In genomic region chr4:82241534-82241933, GRCh38 we compare ENCODE assay signal across 33 cellular contexts.
"Had no signal": no experiment of that assay in that cellular context is flagged by ENCODE, and none has a peak within 500 bp of the region (broad histone marks: within the 10 kb centered on the region; RNA-seq: fewer than 3 reads in every experiment).

No MANE protein-coding gene starts in this region.

- H3K36me3 ChIP-seq: adrenal gland, ascending aorta, brain microvascular endothelial cell, breast epithelium, cardiac muscle cell had no signal

- H3K9me3 ChIP-seq: adrenal gland, ascending aorta, body of pancreas, breast epithelium had no signal

- H3K27ac ChIP-seq: adrenal gland, ascending aorta, body of pancreas, brain microvascular endothelial cell, breast epithelium, cardiac muscle cell had no signal

- FAIRE-seq: astrocyte, bronchial epithelial cell had no signal

- DNase-seq: activated effector memory CD4-positive, alpha-beta T cell treated with anti-CD3 and anti-CD28 coated beads, Interleukin-2, amount 50 U/mL, for 16 hours; activated effector memory CD4-positive, alpha-beta T cell treated with Interleukin-2 at 50 U/mL for 16 hours; activated gamma-delta T cell; activated gamma-delta T cell treated with Interleukin-2 at 50 U/mL for 16 hours; activated naive CD4-positive, alpha-beta T cell; activated naive CD4-positive, alpha-beta T cell treated with anti-CD3 and anti-CD28 coated beads for 36 hours; activated naive CD4-positive, alpha-beta T cell treated with anti-CD3 and anti-CD28 coated beads, Interleukin-2, amount 10 ng/mL, durations not matched to agents 7 days and 5 days; activated naive CD4-positive, alpha-beta T cell treated with anti-CD3 and anti-CD28 coated beads, Interleukin-2, amount 50 U/mL, for 16 hours; activated naive CD4-positive, alpha-beta T cell treated with Interleukin-2 at 50 U/mL for 16 hours; activated naive CD8-positive, alpha-beta T cell treated with anti-CD3 and anti-CD28 coated beads for 36 hours; activated naive CD8-positive, alpha-beta T cell treated with anti-CD3 and anti-CD28 coated beads, Interleukin-2, amount 10 ng/mL, durations not matched to agents 7 days and 5 days; activated naive CD8-positive, alpha-beta T cell treated with anti-CD3 and anti-CD28 coated beads, Interleukin-2, amount 50 U/mL, for 24 hours; activated T-cell treated with anti-CD3 and anti-CD28 coated beads, Interleukin-2, amount 50 U/mL, for 24 hours; activated T-cell treated with anti-CD3 and anti-CD28 coated beads, Interleukin-2, amount 50 U/mL, for 4 hours; activated T-cell treated with anti-CD3 and anti-CD28 coated beads, Interleukin-2, amount 50 U/mL, for 48 hours; activated T-cell treated with anti-CD3 and anti-CD28 coated beads, Interleukin-2, amount 50 U/mL, for 72 hours; adrenal gland; amniotic stem cell; amygdala; anterior cingulate cortex; aorta; body of pancreas; brain microvascular endothelial cell; caudate nucleus; central memory CD4-positive, alpha-beta T cell; cerebellar nuclear complex had no signal

- ATAC-seq: activated naive CD4-positive, alpha-beta T cell treated with anti-CD3 and anti-CD28 coated beads, Interleukin-2, amount 50 U/mL, for 72 hours; activated naive CD8-positive, alpha-beta T cell treated with anti-CD3 and anti-CD28 coated beads, Interleukin-2, amount 50 U/mL, for 24 hours; activated T-cell treated with anti-CD3 and anti-CD28 coated beads, Interleukin-2, amount 50 U/mL, for 4 hours; activated T-cell treated with anti-CD3 and anti-CD28 coated beads, Interleukin-2, amount 50 U/mL, for 72 hours; activated T-helper 17 cell treated with anti-CD3 and anti-CD28 coated beads, Interleukin-2, amount 50 U/mL, for 72 hours; body of pancreas had no signal

- H3K4me3 ChIP-seq: adrenal gland, ascending aorta, body of pancreas, breast epithelium, cardiac muscle cell had no signal

- H3K4me1 ChIP-seq: adrenal gland, ascending aorta, body of pancreas, breast epithelium had no signal

- H3K27me3 ChIP-seq: adrenal gland, ascending aorta, body of pancreas, brain microvascular endothelial cell, breast epithelium had no signal
